ENCODE assay signal across 18 cellular contexts in genomic region chr13:109842521-109842920, GRCh38.
"Had no signal": no experiment of that assay in that cellular context is flagged by ENCODE, and none has a peak within 500 bp of the region (broad histone marks: within the 10 kb centered on the region; RNA-seq: fewer than 3 reads in every experiment).

No MANE protein-coding gene starts in this region.

- H3K4me1 ChIP-seq: left lung, lower lobe of right lung had no signal

- H3K9me3 ChIP-seq: esophagus muscularis mucosa, gastrocnemius medialis, heart right ventricle, left lung, lower lobe of right lung, mucosa of descending colon had no signal

- H3K36me3 ChIP-seq: esophagus muscularis mucosa, gastrocnemius medialis, heart right ventricle, left lung, lower lobe of right lung had no signal

- DNase-seq: dermis blood vessel endothelial cell; dorsolateral prefrontal cortex; effector CD4-positive, alpha-beta T cell; effector memory CD4-positive, alpha-beta T cell; foreskin melanocyte; gastrocnemius medialis; glutamatergic neuron; head of caudate nucleus; heart right ventricle; hippocampal formation; left cardiac atrium; left lung; left ventricle myocardium superior; lower lobe of right lung; mesenchymal stem cell; mucosa of descending colon had no signal

- H3K27me3 ChIP-seq: esophagus muscularis mucosa, gastrocnemius medialis had no signal

- ATAC-seq: gastrocnemius medialis, heart right ventricle, left cardiac atrium, left lung, left ventricle myocardium superior, lower lobe of right lung, mucosa of descending colon had no signal

- H3K27ac ChIP-seq: coronary artery, dorsolateral prefrontal cortex, esophagus muscularis mucosa, gastrocnemius medialis, heart right ventricle, left lung, lower lobe of right lung had no signal

- H3K4me3 ChIP-seq: coronary artery, dorsolateral prefrontal cortex, esophagus muscularis mucosa, gastrocnemius medialis, heart right ventricle, left lung, lower lobe of right lung, mucosa of descending colon had no signal
